Comparison of ENCODE assay signal across 8 cellular contexts in genomic region chr1:197146108-197147095, GRCh38. TPM values are rescaled to one million over a fixed set of nuclear protein-coding genes. Genes with fewer than 3 reads are reported as not detected.
DNase-seq lines count a peak whose midpoint lies in the region; ATAC-seq and TF ChIP-seq lines count a peak whose summit lies in the region.

Gene ASPM, minus strand, starts transcription at chr1:197146669. Its CDS starts 232 bp downstream, at chr1:197146437.

- peaks cover 14% of the 10 kb centered on the region; the same call in 1 of the 2 replicates for H3K36me3 ChIP-seq in PC-9 (ENCODE audit: low read depth)
- H3K36me3 ChIP-seq in mucosa of rectum (ENCODE audit: control insufficient read depth in 2 of 2, insufficient read depth in 2 of 2, low read length in 2 of 2) = no peaks in the 10 kb centered on the region

- H3K4me3 ChIP-seq in PC-9 = peak within 1 kb of the TSS; percentile 84
- peak within 1 kb of the TSS; percentile 91 to 95 for H3K4me3 ChIP-seq in mucosa of rectum (ENCODE audit: low read length in 2 of 2)

- no peak for TF ChIP-seq CTCF in PC-9 (conservative IDR thresholded peaks at IDR 0.05)

- TF ChIP-seq POLR2A in erythroblast (IDR thresholded peaks at IDR 0.05; ENCODE audit: low read length) = peak; percentile 81

- no peaks in the 10 kb centered on the region for H3F3A ChIP-seq in PC-9 (ENCODE audit: insufficient read depth, low read depth)

- CTCF ChIA-PET in PC-9 (lab: Charles Lee) = no interaction called here

- H3K9me3 ChIP-seq in PC-9 (ENCODE audit: insufficient read depth, low read depth) = no peaks in the 10 kb centered on the region
- H3K9me3 ChIP-seq in mucosa of rectum (ENCODE audit: control insufficient read depth in 2 of 2, low read length in 2 of 2) = no peaks in the 10 kb centered on the region

- H3K9me2 ChIP-seq in PC-9 (ENCODE audit: insufficient read depth) = no peaks in the 10 kb centered on the region

- ATAC-seq in GM21723 (IDR thresholded peaks at IDR 0.05; ENCODE audit: unreplicated experiment) = peak; percentile 98

- POLR2A ChIA-PET in PC-9 (lab: Charles Lee; ENCODE audit: unreplicated experiment) = no interaction called here

- H3K4me1 ChIP-seq in PC-9 (replicated peaks; ENCODE audit: insufficient read depth) (peaks cover 22% of the 10 kb centered on the region), mucosa of rectum (ENCODE audit: control insufficient read depth in 2 of 2, insufficient read depth in 2 of 2, low read length in 2 of 2) (peaks cover 4 to 9% of the 10 kb centered on the region in 2 donors)

- H3K4me2 ChIP-seq in PC-9 = peak within 1 kb of the TSS; percentile 98

- H3K27me3 ChIP-seq in PC-9 (ENCODE audit: insufficient read depth, low read depth) (no peaks in the 10 kb centered on the region), mucosa of rectum (ENCODE audit: control insufficient read depth in 2 of 2, insufficient read depth in 2 of 2, low read length in 2 of 2) (no peaks in the 10 kb centered on the region)

- intact Hi-C loops in PC-9 (cut with micrococcal nuclease; ENCODE audit: unreplicated experiment) = no loop called here

- H2AFZ ChIP-seq in PC-9 = peak within 1 kb of the TSS; percentile 97

- in situ Hi-C loops in KBM-7 (cut with MboI; ENCODE audit: low pct_unique_long_range_greater_than_20kb, low sequenced_read_pairs) = no loop called here

- H3K79me2 ChIP-seq in PC-9 (ENCODE audit: low read depth) = peaks cover 50% of the 10 kb centered on the region

- no peaks in the 10 kb centered on the region; the same call in none of the 2 replicates for H4K20me1 ChIP-seq in PC-9 (ENCODE audit: insufficient read depth)

- peak; percentile 97 for DNase-seq in DMS53 (lab: John Stamatoyannopoulos, UW)
- peak; percentile 97 for DNase-seq in KBM-7
- peak; percentile 87 to 90 for DNase-seq in PC-9
- DNase-seq in activated T-cell treated with anti-CD3 and anti-CD28 coated beads for 48 hours (ENCODE audit: low read depth) = peak; percentile 90
- DNase-seq in erythroblast (lab: John Stamatoyannopoulos, UW) = peak; percentile 97
- peak; percentile 86 to 88 for DNase-seq in stimulated activated CD8-positive, alpha-beta memory T cell treated with anti-CD3 and anti-CD28 coated beads, Interleukin-4, amount 100 ng/mL, for 4 hours (ENCODE audit: low read depth in 2 of 2, low spot score in 1 of 2)

- H3K9ac ChIP-seq in mucosa of rectum (ENCODE audit: low read depth in 1 of 2, low read length in 2 of 2) = peak within 1 kb of the TSS; percentile 53 to 66

- TSS peak; percentile 89 for BruUV-seq in PC-9 (replicated peaks; lab: Mats Ljungman, UMichigan)

- H3K27ac ChIP-seq in PC-9 = peak within 1 kb of the TSS; percentile 43
- peak within 1 kb of the TSS; percentile 20 to 29 for H3K27ac ChIP-seq in mucosa of rectum (ENCODE audit: low read depth in 2 of 2, low read length in 2 of 2)

RNA-seq across cellular contexts. Expression of gene ASPM, which starts in this region (rescaled TPM):
- 38.6 and 57.6 TPM in 2 replicates for total RNA-seq in PC-9 (2021)

Comparison
In these comparisons a context has a peak if more than half of its experiments do, and no peak if none do; other contexts are left out.
1. Peak in every context shown above with its lines: DNase-seq, ATAC-seq, H3K4me3 ChIP-seq and H3K27ac ChIP-seq.